ENCODE assay signal across 4 cellular contexts in the genomic region with DNA sequence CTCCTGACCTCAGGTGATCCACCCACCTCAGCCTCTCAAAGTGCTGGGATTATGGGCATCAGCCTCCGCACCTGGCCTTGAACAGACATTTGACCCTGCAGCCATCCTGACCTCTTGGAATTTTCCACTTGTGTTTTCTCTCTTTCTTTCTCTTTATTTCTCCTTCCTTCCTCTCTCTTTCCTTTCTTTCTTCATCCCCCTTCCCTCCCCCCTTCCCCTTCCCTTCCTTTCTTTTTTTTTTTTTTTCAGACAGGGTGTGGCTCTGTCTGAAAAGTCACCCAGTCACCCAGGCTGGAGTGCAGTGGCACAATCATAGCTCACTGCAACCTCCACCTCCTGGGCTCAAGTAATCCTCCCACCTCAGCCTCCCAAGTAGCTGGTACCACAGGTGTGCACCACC. TPM values are rescaled to one million over a fixed set of nuclear protein-coding genes. Genes with fewer than 3 reads are reported as not detected.
"Had no signal": no experiment of that assay in that cellular context is flagged by ENCODE, and none has a peak within 500 bp of the region (broad histone marks: within the 10 kb centered on the region; RNA-seq: fewer than 3 reads in every experiment).

No MANE protein-coding gene starts in this region.

RNA-seq across cellular contexts. Expression of a gene that starts 10.8 kb away (rescaled TPM):
- total RNA-seq: ascending aorta, bronchial epithelial cell, cardiac muscle cell, cardiac septum had no signal
- polyA plus RNA-seq: cardiac muscle cell had no signal

RNA-seq across cellular contexts. Expression of a gene that starts 36.0 kb away (rescaled TPM):
- total RNA-seq: ascending aorta had no signal
